Comparison of ENCODE assay signal across 18 cellular contexts in genomic region chr19:54009440-54009839, GRCh38. TPM values are rescaled to one million over a fixed set of nuclear protein-coding genes. Genes with fewer than 3 reads are reported as not detected.
DNase-seq lines count a peak whose midpoint lies in the region; ATAC-seq, FAIRE-seq and TF ChIP-seq lines count a peak whose summit lies in the region.
"Had no signal": no experiment of that assay in that cellular context is flagged by ENCODE, and none has a peak within 500 bp of the region (broad histone marks: within the 10 kb centered on the region; RNA-seq: fewer than 3 reads in every experiment).

No MANE protein-coding gene starts in this region.

- BruUV-seq in Calu3 (replicated peaks; lab: Mats Ljungman, UMichigan) = no TSS peak
- BruUV-seq in endothelial cell of umbilical vein (replicated peaks; lab: Mats Ljungman, UMichigan) = no TSS peak

- no peak for FAIRE-seq in A549 (lab: Jason Lieb, UNC)
- no peak for FAIRE-seq in endothelial cell of umbilical vein (lab: Jason Lieb, UNC)
- FAIRE-seq: A204.1, HepG2 had no signal

- DNase-seq in A549 (ENCODE audit: low read depth in 1 of 2, low spot score in 1 of 2) (peak in 1 of 2 experiments; percentile 80), Calu3 (no peak), RWPE2 (ENCODE audit: low spot score) (no peak), endothelial cell of umbilical vein (ENCODE audit: low read depth, low spot score) (no peak), RWPE1 (ENCODE audit: low spot score) (no peak), NAMALWA (ENCODE audit: low spot score) (no peak)
- DNase-seq: AML-193; CD4-positive, alpha-beta memory T cell; DMS79 treated with DMSO at 0.1 percent for 48 hours; GF-D8 had no signal

- no peaks in the 10 kb centered on the region for H3K9me1 ChIP-seq in endothelial cell of umbilical vein (replicated peaks; ENCODE audit: control insufficient read depth, extremely low read depth, insufficient read depth, low read length)

- H3K27ac ChIP-seq in A549 (peak overlapping the region; percentile 92 to 94), RWPE2 (ENCODE audit: poor library complexity, severe bottlenecking) (peak overlapping the region; percentile 25), endothelial cell of umbilical vein (ENCODE audit: insufficient read depth, low read depth, low read length) (peak overlapping the region; percentile 29), RWPE1 (no peak overlapping the region)
- H3K27ac ChIP-seq: C4-2B, GM23248 had no signal

- TF ChIP-seq EP300 in A549 (IDR thresholded peaks at IDR 0.05) = no peak

- H3K27me3 ChIP-seq in RWPE2 (ENCODE audit: insufficient read depth, poor library complexity, severe bottlenecking) (no peaks in the 10 kb centered on the region), endothelial cell of umbilical vein (ENCODE audit: control insufficient read depth in 2 of 2, insufficient read depth in 2 of 2, low read length in 2 of 2) (no peaks in the 10 kb centered on the region)

- ATAC-seq in A549 = no peak
- no peak for ATAC-seq in RWPE2 (ENCODE audit: low read depth)
- ATAC-seq: HepG2 had no signal

- no peaks in the 10 kb centered on the region for H3K9me3 Mint-ChIP-seq in Calu3 (ENCODE audit: low read depth, unreplicated experiment)
- H3K9me3 Mint-ChIP-seq: IgD-negative memory B cell had no signal

- 49% methylated on average over 8 of the region's 8 CpGs for WGBS in A549 (ENCODE audit: missing lambda C conversion rate)

- POLR2A ChIA-PET in A549 (lab: Yijun Ruan, JAX) (interaction anchor here (0.7 to 1.0 kb wide), 5 partner anchors 10 to 130 kb away, joined by 3 to 5 read pairs (median 3); no protein-coding TSS in a partner anchor), endothelial cell of umbilical vein (lab: Charles Lee) (no interaction called here), RWPE1 (lab: Yijun Ruan, JAX; ENCODE audit: low non-redundant PET) (no interaction called here)

- no peaks in the 10 kb centered on the region for H3K36me3 ChIP-seq in RWPE2 (ENCODE audit: low read depth)
- no peaks in the 10 kb centered on the region for H3K36me3 ChIP-seq in endothelial cell of umbilical vein (ENCODE audit: control insufficient read depth in 2 of 2, extremely low read depth in 1 of 2, insufficient read depth in 2 of 2, low read length in 2 of 2)
- H3K36me3 ChIP-seq: HAP-1 had no signal

- TF ChIP-seq CTCF in A549 (IDR thresholded peaks at IDR 0.05) = no peak
- no peak for TF ChIP-seq CTCF in Calu3 (IDR thresholded peaks at IDR 0.05; ENCODE audit: unreplicated experiment)
- no peak for TF ChIP-seq CTCF in RWPE2 (IDR thresholded peaks at IDR 0.05; ENCODE audit: poor library complexity, severe bottlenecking)
- no peak for TF ChIP-seq CTCF in endothelial cell of umbilical vein (IDR thresholded peaks at IDR 0.05; ENCODE audit: extremely low read depth in 1 of 2, insufficient read depth in 1 of 2, low read depth in 1 of 2, low read length in 2 of 2)
- TF ChIP-seq CTCF in RWPE1 (conservative IDR thresholded peaks at IDR 0.05; ENCODE audit: low read depth) = no peak

- H3K4me3 ChIP-seq in A549 = no peak overlapping the region
- no peak overlapping the region for H3K4me3 ChIP-seq in RWPE2 (ENCODE audit: severe bottlenecking)
- H3K4me3 ChIP-seq in endothelial cell of umbilical vein (replicated peaks in 1 of 3; ENCODE audit: insufficient read depth in 1 of 3, low read depth in 1 of 3, low read length in 3 of 3) = no peak overlapping the region
- H3K4me3 ChIP-seq: GM23248, HAP-1 had no signal

- dilution Hi-C loops in endothelial cell of umbilical vein (cut with MboI; ENCODE audit: extremely low pct_ligation_motif_present, low sequenced_read_pairs) = no loop called here

- no peak overlapping the region for H3K9ac ChIP-seq in endothelial cell of umbilical vein (replicated peaks; ENCODE audit: extremely low read depth, insufficient read depth, low read length)
- H3K9ac ChIP-seq: GM23248 had no signal

- intact Hi-C loops in Calu3 (cut with micrococcal nuclease; ENCODE audit: unreplicated experiment) (no loop called here), endothelial cell of umbilical vein (cut with micrococcal nuclease) (no loop called here)

- CTCF ChIA-PET in A549 (lab: Yijun Ruan, JAX) = interaction anchor here (0.7 to 3.6 kb wide), 8 partner anchors 8 to 159 kb away, joined by 3 to 22 read pairs (median 4); no protein-coding TSS in a partner anchor
- CTCF ChIA-PET in Calu3 (lab: Charles Lee) = interaction anchor here (0.7 to 0.8 kb wide), 2 partner anchors 138 to 673 kb away, joined by 3 to 5 read pairs; no protein-coding TSS in a partner anchor
- CTCF ChIA-PET in endothelial cell of umbilical vein (lab: Charles Lee) = interaction anchor here (0.7 to 3.8 kb wide), 4 partner anchors 10 to 28 kb away, joined by 4 to 21 read pairs (median 8); no protein-coding TSS in a partner anchor
- CTCF ChIA-PET in RWPE1 (lab: Yijun Ruan, JAX) = interaction anchor here (0.6 kb wide), 1 partner anchor 140 kb away, joined by 4 read pairs; no protein-coding TSS in a partner anchor

- H2AFZ ChIP-seq in endothelial cell of umbilical vein (ENCODE audit: low read depth, low read length) = no peak overlapping the region

- H3K4me2 ChIP-seq in A549 (peak overlapping the region; percentile 80), endothelial cell of umbilical vein (ENCODE audit: insufficient read depth, low read length) (no peak overlapping the region)

- H3K36me3 Mint-ChIP-seq in Calu3 (ENCODE audit: insufficient read depth, unreplicated experiment) = peaks cover 61% of the 10 kb centered on the region
- H3K36me3 Mint-ChIP-seq: CD4-positive, alpha-beta memory T cell had no signal

- H3K4me1 ChIP-seq in A549 (peaks cover 52% of the 10 kb centered on the region), RWPE2 (ENCODE audit: insufficient read depth, poor library complexity, severe bottlenecking) (peaks cover 7% of the 10 kb centered on the region), endothelial cell of umbilical vein (ENCODE audit: control insufficient read depth, extremely low read depth, insufficient read depth, low read length) (peaks cover 18% of the 10 kb centered on the region)
- H3K4me1 ChIP-seq: HAP-1 had no signal

- peaks cover 34% of the 10 kb centered on the region for H3K4me1 Mint-ChIP-seq in Calu3 (ENCODE audit: low read depth, unreplicated experiment)
- H3K4me1 Mint-ChIP-seq: CD4-positive, alpha-beta memory T cell; IgD-negative memory B cell had no signal

- no peak overlapping the region for H3K4me3 Mint-ChIP-seq in Calu3 (ENCODE audit: low read depth, unreplicated experiment)
- H3K4me3 Mint-ChIP-seq: CD4-positive, alpha-beta memory T cell; IgD-negative memory B cell had no signal

- no peaks in the 10 kb centered on the region for H3K79me2 ChIP-seq in endothelial cell of umbilical vein (ENCODE audit: control insufficient read depth, insufficient read depth, low read length)

- TF ChIP-seq RAD21 in A549 (conservative IDR thresholded peaks at IDR 0.05 in 1 of 2, IDR thresholded peaks at IDR 0.05 in 1 of 2) = no peak

- H3K27me3 Mint-ChIP-seq in Calu3 (ENCODE audit: unreplicated experiment) = no peaks in the 10 kb centered on the region

- peak overlapping the region; percentile 86 for H3K27ac Mint-ChIP-seq in Calu3 (ENCODE audit: unreplicated experiment)
- H3K27ac Mint-ChIP-seq: CD4-positive, alpha-beta memory T cell; IgD-negative memory B cell had no signal

- H4K20me1 ChIP-seq in endothelial cell of umbilical vein (replicated peaks; ENCODE audit: control insufficient read depth, extremely low read depth, insufficient read depth, low read length) = no peaks in the 10 kb centered on the region

- H3K9me3 ChIP-seq in A549 (no peaks in the 10 kb centered on the region), RWPE2 (ENCODE audit: severe bottlenecking) (no peaks in the 10 kb centered on the region), endothelial cell of umbilical vein (replicated peaks; ENCODE audit: control insufficient read depth, insufficient read depth, low read length) (no peaks in the 10 kb centered on the region)
- H3K9me3 ChIP-seq: HAP-1 had no signal

- no peak for TF ChIP-seq POLR2A in A549 (IDR thresholded peaks at IDR 0.05; ENCODE audit: low read length)
- no peak for TF ChIP-seq POLR2A in endothelial cell of umbilical vein (IDR thresholded peaks at IDR 0.05; ENCODE audit: low read depth, low read length)

RNA-seq across cellular contexts. Expression of gene CACNG6, which starts 18.0 kb away (rescaled TPM):
- polyA plus RNA-seq in A549 (2011; rRNA removed) = 15.6 and 16.2 TPM in 2 replicates
- polyA plus RNA-seq in A549 (2012; cell fraction: cytosol; rRNA removed) = 11.5 and 18.6 TPM in 2 replicates
- polyA plus RNA-seq in A549 (2012; cell fraction: nucleus; rRNA removed) = 18.5 and 21.7 TPM in 2 replicates
- 4.4 to 8.2 TPM (median 7.3 TPM) in 3 replicates for polyA plus RNA-seq in A549 (2017; fragmentation: RNase III; extraction: RNeasy Plus Mini Kit Qiagen cat#74134 plus additional on column Dnase treatment)
- polyA minus RNA-seq in A549 (2011; rRNA and poly(A)+ RNA removed) = 8.8 and 9.3 TPM in 2 replicates
- total RNA-seq in Calu3 (2022) = 137 and 144 TPM in 2 replicates
- 4.0 and 5.4 TPM in 2 replicates for total RNA-seq in endothelial cell of umbilical vein
- polyA plus RNA-seq in endothelial cell of umbilical vein = 3.9 and 5.0 TPM in 2 replicates
- 1.7 and 3.0 TPM in 2 replicates for polyA plus RNA-seq in endothelial cell of umbilical vein (2011; cell fraction: cytosol; rRNA removed)
- polyA plus RNA-seq in endothelial cell of umbilical vein (2011; cell fraction: nucleus; rRNA removed) = 2.0 and 3.8 TPM in 2 replicates
- 1.9 and 5.9 TPM in 2 replicates for polyA plus RNA-seq in endothelial cell of umbilical vein (2012)
- 1.1 and 1.7 TPM in 2 replicates for polyA minus RNA-seq in endothelial cell of umbilical vein
- polyA minus RNA-seq in endothelial cell of umbilical vein (2011; cell fraction: cytosol; rRNA and poly(A)+ RNA removed) = not detected
- polyA minus RNA-seq in endothelial cell of umbilical vein (2011; cell fraction: nucleus; rRNA and poly(A)+ RNA removed) = 0.38 and 1.1 TPM in 2 replicates
- total RNA-seq: CD4-positive, alpha-beta memory T cell; GM23248; HepG2 had no signal
- polyA plus RNA-seq: CD4-positive, alpha-beta memory T cell; GM23248; HepG2; IgD-negative memory B cell had no signal

RNA-seq across cellular contexts. Expression of gene CACNG8, which starts 46.7 kb away (rescaled TPM):
- polyA plus RNA-seq in A549 (2011; rRNA removed) = 1.1 and 1.5 TPM in 2 replicates
- 0.69 and 0.74 TPM in 2 replicates for polyA plus RNA-seq in A549 (2012; cell fraction: cytosol; rRNA removed)
- polyA plus RNA-seq in A549 (2012; cell fraction: nucleus; rRNA removed) = 3.2 and 5.0 TPM in 2 replicates
- 4.6 to 6.9 TPM (median 5.8 TPM) in 3 replicates for polyA plus RNA-seq in A549 (2017; fragmentation: RNase III; extraction: RNeasy Plus Mini Kit Qiagen cat#74134 plus additional on column Dnase treatment)
- polyA minus RNA-seq in A549 (2011; rRNA and poly(A)+ RNA removed) = 0.87 and 1.3 TPM in 2 replicates
- total RNA-seq in Calu3 (2022) = 13.4 and 19.0 TPM in 2 replicates
- total RNA-seq in endothelial cell of umbilical vein = 1.7 and 3.0 TPM in 2 replicates
- 0.11 and 0.18 TPM in 2 replicates for polyA plus RNA-seq in endothelial cell of umbilical vein
- polyA plus RNA-seq in endothelial cell of umbilical vein (2011; cell fraction: cytosol; rRNA removed) = 0.15 and 0.21 TPM in 2 replicates
- 1.6 and 1.9 TPM in 2 replicates for polyA plus RNA-seq in endothelial cell of umbilical vein (2011; cell fraction: nucleus; rRNA removed)
- 7.0 and 9.1 TPM in 2 replicates for polyA plus RNA-seq in endothelial cell of umbilical vein (2012)
- 0.44 and 0.49 TPM in 2 replicates for polyA minus RNA-seq in endothelial cell of umbilical vein
- not detected for polyA minus RNA-seq in endothelial cell of umbilical vein (2011; cell fraction: cytosol; rRNA and poly(A)+ RNA removed)
- 0.63 and 0.96 TPM in 2 replicates for polyA minus RNA-seq in endothelial cell of umbilical vein (2011; cell fraction: nucleus; rRNA and poly(A)+ RNA removed)
- total RNA-seq: CD4-positive, alpha-beta memory T cell; HepG2 had no signal
- polyA plus RNA-seq: CD4-positive, alpha-beta memory T cell; GM23248; HepG2; IgD-negative memory B cell had no signal

RNA-seq across cellular contexts. Expression of gene VSTM1, which starts 54.3 kb away (rescaled TPM):
- polyA plus RNA-seq in A549 (2011; rRNA removed) (0.25 and 0.28 TPM in 2 replicates), A549 (2017; fragmentation: RNase III; extraction: RNeasy Plus Mini Kit Qiagen cat#74134 plus additional on column Dnase treatment) (0.50 to 0.94 TPM (median 0.53 TPM) in 3 replicates), endothelial cell of umbilical vein (not detected in 2 replicates)
- 0.66 and 0.87 TPM in 2 replicates for polyA plus RNA-seq in A549 (2012; cell fraction: cytosol; rRNA removed)
- polyA plus RNA-seq in A549 (2012; cell fraction: nucleus; rRNA removed) = 0.24 TPM in 1 of 2 replicates, not detected in the other
- polyA minus RNA-seq in A549 (2011; rRNA and poly(A)+ RNA removed) = not detected in 2 replicates
- total RNA-seq in Calu3 (2022) (not detected in 2 replicates), endothelial cell of umbilical vein (not detected in 2 replicates)
- polyA plus RNA-seq in endothelial cell of umbilical vein (2011; cell fraction: cytosol; rRNA removed) = not detected in 2 replicates
- polyA plus RNA-seq in endothelial cell of umbilical vein (2011; cell fraction: nucleus; rRNA removed) = not detected in 2 replicates
- 0.53 TPM in 1 of 2 replicates, not detected in the other for polyA plus RNA-seq in endothelial cell of umbilical vein (2012)
- not detected in 2 replicates for polyA minus RNA-seq in endothelial cell of umbilical vein
- polyA minus RNA-seq in endothelial cell of umbilical vein (2011; cell fraction: cytosol; rRNA and poly(A)+ RNA removed) = not detected
- not detected in 2 replicates for polyA minus RNA-seq in endothelial cell of umbilical vein (2011; cell fraction: nucleus; rRNA and poly(A)+ RNA removed)
- total RNA-seq: CD4-positive, alpha-beta memory T cell; GM23248; H4; HepG2 had no signal
- polyA plus RNA-seq: BJ; CD4-positive, alpha-beta memory T cell; GM23248; HepG2; IgD-negative memory B cell had no signal

Comparison
In these comparisons a context has a peak if more than half of its experiments do, and no peak if none do; other contexts are left out.
1. RNA of gene CACNG6, which starts 18.0 kb away (total RNA-seq): 137 to 144 TPM in Calu3; 4.0 to 5.4 TPM in endothelial cell of umbilical vein; every median in the first group is over 10 times any median in the second.